16 cellular contexts compared by ENCODE assay signal in genomic region chr16:69495821-69496220, GRCh38.
DNase-seq lines count a peak whose midpoint lies in the region; ATAC-seq, FAIRE-seq and TF ChIP-seq lines count a peak whose summit lies in the region.
"Had no signal": no experiment of that assay in that cellular context is flagged by ENCODE, and none has a peak within 500 bp of the region (broad histone marks: within the 10 kb centered on the region; RNA-seq: fewer than 3 reads in every experiment).

No MANE protein-coding gene starts in this region.

- TF ChIP-seq CTCF in A549 (IDR thresholded peaks at IDR 0.05) (no peak), SK-N-SH (IDR thresholded peaks at IDR 0.05) (no peak), parathyroid adenoma (IDR thresholded peaks at IDR 0.05) (no peak), left lung (IDR thresholded peaks at IDR 0.05) (no peak)

- no peak for TF ChIP-seq POLR2A in A549 (IDR thresholded peaks at IDR 0.05; ENCODE audit: low read length)

- H3K4me2 ChIP-seq in A549 (no peak overlapping the region), SK-N-SH (no peak overlapping the region), parathyroid adenoma (ENCODE audit: low read length) (peak overlapping the region; percentile 42)

- DNase-seq in A549 (ENCODE audit: low read depth in 1 of 2, low spot score in 1 of 2) (no peak), SK-N-SH (peak; percentile 82), left cardiac atrium (peak; percentile 34), NOMO-1 treated with DMSO at 0.1 percent for 48 hours (lab: John Stamatoyannopoulos, UW; ENCODE audit: unreplicated experiment) (no peak), left lung (no peak)
- no peak for DNase-seq in activated CD4-positive, alpha-beta T cell treated with anti-CD3 and anti-CD28 coated beads, Interleukin-2, amount 50 U/mL, for 1 hour
- DNase-seq: IMR-90, NCI-H1417 treated with DMSO at 0.1 percent for 48 hours, NCI-H2029 treated with DMSO at 0.1 percent for 48 hours, NCI-H524 had no signal

- H3K9me2 ChIP-seq in SK-N-SH, result no peaks in the 10 kb centered on the region

- H3K79me2 ChIP-seq in SK-N-SH (ENCODE audit: insufficient read depth), result no peaks in the 10 kb centered on the region
- no peaks in the 10 kb centered on the region for H3K79me2 ChIP-seq in parathyroid adenoma

- POLR2A ChIA-PET in A549 (lab: Yijun Ruan, JAX), result no interaction called here
- POLR2A ChIA-PET in SK-N-SH (lab: Yijun Ruan, JAX), result no interaction called here

- FAIRE-seq in A549 (lab: Jason Lieb, UNC), result no peak

- peaks cover 6% of the 10 kb centered on the region; the same call in 1 of the 3 replicates for H3K9me3 ChIP-seq in A549
- H3K9me3 ChIP-seq in SK-N-SH, result no peaks in the 10 kb centered on the region
- H3K9me3 ChIP-seq in parathyroid adenoma (ENCODE audit: control insufficient read depth, low read length), result no peaks in the 10 kb centered on the region
- H3K9me3 ChIP-seq in left lung, result no peaks in the 10 kb centered on the region
- H3K9me3 ChIP-seq: Caco-2, HAP-1 had no signal

- H3K4me1 ChIP-seq in A549, result no peaks in the 10 kb centered on the region
- peaks cover 0 to 22% of the 10 kb centered on the region in 2 experiments; a peak in 2 of 4 replicates for H3K4me1 ChIP-seq in SK-N-SH (ENCODE audit: control insufficient read depth in 1 of 2, insufficient read depth in 2 of 2, low read depth in 1 of 2, low read length in 1 of 2)
- H3K4me1 ChIP-seq in parathyroid adenoma, result no peaks in the 10 kb centered on the region
- H3K4me1 ChIP-seq in left lung, result no peaks in the 10 kb centered on the region
- H3K4me1 ChIP-seq: HAP-1 had no signal

- 78% methylated on average over 9 of the region's 9 CpGs for WGBS in A549 (ENCODE audit: missing lambda C conversion rate)
- 38% methylated on average over 8 of the region's 9 CpGs for WGBS in SK-N-SH (ENCODE audit: low lambda C conversion rate)

- H2AFZ ChIP-seq in SK-N-SH (ENCODE audit: low read depth) (no peak overlapping the region), parathyroid adenoma (peak overlapping the region; percentile 54)

- CTCF ChIA-PET in A549 (lab: Yijun Ruan, JAX) (interaction anchor here (1.1 kb wide), 1 partner anchor 19 kb away, joined by 3 read pairs; no protein-coding TSS in a partner anchor), SK-N-SH (lab: Yijun Ruan, JAX) (interaction anchor here (0.8 to 1.1 kb wide), 3 partner anchors 19 to 106 kb away, joined by 3 read pairs; no protein-coding TSS in a partner anchor)

- TF ChIP-seq RAD21 in A549 (conservative IDR thresholded peaks at IDR 0.05 in 1 of 2, IDR thresholded peaks at IDR 0.05 in 1 of 2) (no peak), SK-N-SH (IDR thresholded peaks at IDR 0.05; ENCODE audit: low read length) (peak; percentile 35)

- H3F3A ChIP-seq in SK-N-SH (replicated peaks; ENCODE audit: insufficient read depth), result no peaks in the 10 kb centered on the region

- TF ChIP-seq EP300 in A549 (IDR thresholded peaks at IDR 0.05) (no peak), SK-N-SH (IDR thresholded peaks at IDR 0.05; ENCODE audit: borderline replicate concordance in 1 of 2, low read depth in 1 of 2, low read length in 1 of 2) (peak in 1 of 2 experiments; percentile 90; a peak in 2 of 4 replicates)

- H3K4me3 ChIP-seq in A549, result no peak overlapping the region
- H3K4me3 ChIP-seq in SK-N-SH (ENCODE audit: low read depth in 2 of 2, low read length in 1 of 2), result no peak overlapping the region
- no peak overlapping the region for H3K4me3 ChIP-seq in parathyroid adenoma (ENCODE audit: low read depth, low read length)
- H3K4me3 ChIP-seq in left lung, result no peak overlapping the region
- H3K4me3 ChIP-seq: HAP-1, SK-N-MC had no signal

- H4K20me1 ChIP-seq in SK-N-SH (ENCODE audit: insufficient read depth), result no peaks in the 10 kb centered on the region

- H3K9ac ChIP-seq in SK-N-SH (no peak overlapping the region), parathyroid adenoma (no peak overlapping the region)

- H3K27me3 ChIP-seq in SK-N-SH (ENCODE audit: insufficient read depth), result no peaks in the 10 kb centered on the region
- no peaks in the 10 kb centered on the region for H3K27me3 ChIP-seq in parathyroid adenoma (ENCODE audit: control insufficient read depth, insufficient read depth, low read length)
- peaks cover 0 to 8% of the 10 kb centered on the region in 2 donors for H3K27me3 ChIP-seq in left lung

- intact Hi-C loops in left cardiac atrium (cut with DNase I) (loop anchor here in 1 of 2 donors (10.0 kb wide), 1 partner anchor 69 kb away; the partner anchor contains the start of gene NFAT5), left lung (cut with DNase I) (no loop called here)

- H3K27ac ChIP-seq in A549 (peak overlapping the region in 1 of 2 experiments; percentile 22; a peak in 2 of 6 replicates), SK-N-SH (ENCODE audit: low read depth in 2 of 2, low read length in 1 of 2) (peak overlapping the region in 1 of 2 experiments; percentile 93; a peak in 2 of 4 replicates), parathyroid adenoma (no peak overlapping the region), left lung (no peak overlapping the region)
- H3K27ac ChIP-seq: C4-2B, SK-N-MC had no signal

- no peaks in the 10 kb centered on the region for H3K36me3 ChIP-seq in SK-N-SH (replicated peaks in 1 of 2; ENCODE audit: control insufficient read depth in 1 of 2, insufficient read depth in 2 of 2, low read length in 1 of 2)
- H3K36me3 ChIP-seq in parathyroid adenoma (ENCODE audit: control insufficient read depth, insufficient read depth, low read length), result no peaks in the 10 kb centered on the region
- H3K36me3 ChIP-seq in left lung, result no peaks in the 10 kb centered on the region
- H3K36me3 ChIP-seq: HAP-1 had no signal

- ATAC-seq in A549 (peak; percentile 20 to 44; a peak in 3 of 6 replicates), left cardiac atrium (peak; percentile 74 to 87), GM21619 (IDR thresholded peaks at IDR 0.05; ENCODE audit: unreplicated experiment) (no peak), left lung (no peak)

TF ChIP-seq in A549, 52 proteins besides CTCF, POLR2A, EP300 and RAD21:
- TF ChIP-seq KDM5A (IDR thresholded peaks at IDR 0.05) (no peak), ATOH8 (CRISPR knock-in tag; IDR thresholded peaks at IDR 0.05; ENCODE audit: low read depth) (no peak), CBX2 (IDR thresholded peaks at IDR 0.05; ENCODE audit: borderline replicate concordance, low read depth) (no peak), FOSL2 (IDR thresholded peaks at IDR 0.05) (no peak), FOSL2 (CRISPR knock-in tag; IDR thresholded peaks at IDR 0.05) (no peak), POLR2AphosphoS2 (conservative IDR thresholded peaks at IDR 0.05; ENCODE audit: low read length) (no peak), TP53 (CRISPR knock-in tag; IDR thresholded peaks at IDR 0.05) (no peak), SMC3 (IDR thresholded peaks at IDR 0.05) (no peak), NR3C1 (IDR thresholded peaks at IDR 0.05) (no peak)
TF ChIP-seq in A549: peak in this region for 0.

TF ChIP-seq in SK-N-SH, 30 proteins besides CTCF, POLR2A, EP300 and RAD21:
- no peak for TF ChIP-seq IRF3 (IDR thresholded peaks at IDR 0.05; ENCODE audit: low read depth, low read length)
- TF ChIP-seq RFX5 (IDR thresholded peaks at IDR 0.05; ENCODE audit: low read length), result no peak
- peak; percentile 26; the same call in 1 of the 2 replicates for TF ChIP-seq PBX3 (IDR thresholded peaks at IDR 0.05)
- peak; percentile 42; the same call in 1 of the 2 replicates for TF ChIP-seq MXI1 (IDR thresholded peaks at IDR 0.05; ENCODE audit: low read depth, low read length)
- peak; percentile 87 for TF ChIP-seq CHD2 (IDR thresholded peaks at IDR 0.05; ENCODE audit: low read length, partially characterized antibody)
- no peak for TF ChIP-seq TAF1 (IDR thresholded peaks at IDR 0.05; ENCODE audit: borderline replicate concordance, low read depth, low read length)
- TF ChIP-seq RCOR1 (IDR thresholded peaks at IDR 0.05; ENCODE audit: low read length), result peak; percentile 62; the same call in 1 of the 2 replicates
- peak; percentile 94 for TF ChIP-seq FOXJ3 (CRISPR knock-in tag; IDR thresholded peaks at IDR 0.05)
- peak; percentile 96 for TF ChIP-seq GATA2 (CRISPR knock-in tag; IDR thresholded peaks at IDR 0.05)
- peak; percentile 42; the same call in 1 of the 2 replicates for TF ChIP-seq TCF12 (IDR thresholded peaks at IDR 0.05)
TF ChIP-seq in SK-N-SH: peak in this region for 7.

Comparison
In these comparisons a context has a peak if more than half of its experiments do, and no peak if none do; other contexts are left out.
1. ATAC-seq: peak in A549 (2 of 2) and left cardiac atrium (2 of 2); none in GM21619 (single experiment) and left lung (single experiment).
2. DNase-seq: peak in SK-N-SH (single experiment) and left cardiac atrium (single experiment); none in A549 (0 of 2), activated CD4-positive, alpha-beta T cell treated with anti-CD3 and anti-CD28 coated beads, Interleukin-2, amount 50 U/mL, for 1 hour (single experiment), NOMO-1 treated with DMSO at 0.1 percent for 48 hours (single experiment) and left lung (0 of 2).
3. Of the 12 proteins assayed by ChIP-seq in both A549 and SK-N-SH: peak only in A549: none; only in SK-N-SH: CHD2, PBX3, RAD21 and RCOR1; in both: none; in neither: 7; mixed calls (peak in some experiments, not most) for 1.